Comparison of ENCODE assay signal across 8 cellular contexts in genomic region chr18:13216092-13216582, GRCh38. TPM values are rescaled to one million over a fixed set of nuclear protein-coding genes. Genes with fewer than 3 reads are reported as not detected.
DNase-seq lines count a peak whose midpoint lies in the region; ATAC-seq and TF ChIP-seq lines count a peak whose summit lies in the region.

No MANE protein-coding gene starts in this region.

- H3K79me2 ChIP-seq in HCT116 (ENCODE audit: insufficient read depth, low read length): no peaks in the 10 kb centered on the region

- H3K4me1 Mint-ChIP-seq in CD14-positive monocyte: peaks cover 51% of the 10 kb centered on the region
- peaks cover 36% of the 10 kb centered on the region for H3K4me1 Mint-ChIP-seq in activated CD8-positive, alpha-beta T cell treated with anti-CD3 and anti-CD28 coated beads, Interleukin-2, amount 10 ng/mL, durations not matched to agents 7 days and 5 days (ENCODE audit: low read depth)
- peaks cover 0 to 8% of the 10 kb centered on the region in 2 donors for H3K4me1 Mint-ChIP-seq in effector memory CD8-positive, alpha-beta T cell (ENCODE audit: low read depth in 2 of 2)
- peaks cover 9 to 35% of the 10 kb centered on the region in 2 donors for H3K4me1 Mint-ChIP-seq in stimulated activated naive B cell treated with anti-CD40 and anti-IgM and Interleukin-4, amounts not matched to agents 10 μg/mL and 1 μg/mL and 100 μg/mL, for 72 hours

- no peak overlapping the region for H3K4me2 ChIP-seq in HCT116 (ENCODE audit: low read length)

- RAD21 ChIA-PET in HCT116 (lab: Charles Lee; ENCODE audit: low non-redundant PET in 1 of 2, low total read pairs in 2 of 2, uncharacterized antibody in 2 of 2, unreplicated experiment in 2 of 2): interaction anchor here (1.0 to 1.3 kb wide), 3 partner anchors 313 to 315 kb away, joined by 3 to 4 read pairs (median 4); no protein-coding TSS in a partner anchor

- no peak for TF ChIP-seq POLR2A in HCT116 (IDR thresholded peaks at IDR 0.05; ENCODE audit: borderline replicate concordance, extremely low read depth, insufficient read depth, insufficient read length)

- peak; percentile 74 for TF ChIP-seq RAD21 in HCT116 (IDR thresholded peaks at IDR 0.05; ENCODE audit: low read depth)

- POLR2A ChIA-PET in HCT116 (lab: Charles Lee): no interaction called here
- POLR2A ChIA-PET in activated CD8-positive, alpha-beta T cell treated with anti-CD3 and anti-CD28 coated beads, Interleukin-2, amount 10 ng/mL, durations not matched to agents 7 days and 5 days (lab: Charles Lee): interaction anchor here (0.8 to 1.8 kb wide), 4 partner anchors 8 to 225 kb away, joined by 3 to 6 read pairs (median 3); partner anchors contain the start of gene CEP192

- peak; percentile 58 for TF ChIP-seq CTCF in CD14-positive monocyte (IDR thresholded peaks at IDR 0.05)
- peak; percentile 45 to 72 (median 64); a peak in 5 of 6 replicates for TF ChIP-seq CTCF in HCT116 (IDR thresholded peaks at IDR 0.05 in 2 of 3, conservative IDR thresholded peaks at IDR 0.05 in 1 of 3; ENCODE audit: borderline replicate concordance in 1 of 3, insufficient read depth in 1 of 3, low read depth in 2 of 3, low read length in 2 of 3)

- peak overlapping the region; percentile 84 to 87 for H3K4me3 Mint-ChIP-seq in CD14-positive monocyte
- peak overlapping the region; percentile 71 for H3K4me3 Mint-ChIP-seq in activated CD8-positive, alpha-beta T cell treated with anti-CD3 and anti-CD28 coated beads, Interleukin-2, amount 10 ng/mL, durations not matched to agents 7 days and 5 days
- H3K4me3 Mint-ChIP-seq in effector memory CD8-positive, alpha-beta T cell: peak overlapping the region; percentile 59 to 63
- peak overlapping the region; percentile 25 to 79 for H3K4me3 Mint-ChIP-seq in stimulated activated naive B cell treated with anti-CD40 and anti-IgM and Interleukin-4, amounts not matched to agents 10 μg/mL and 1 μg/mL and 100 μg/mL, for 72 hours

- CTCF ChIA-PET in HCT116 (lab: Charles Lee): interaction anchor here (0.6 to 1.5 kb wide), 16 partner anchors 8 to 597 kb away, joined by 3 to 18 read pairs (median 4); no protein-coding TSS in a partner anchor
- CTCF ChIA-PET in activated CD8-positive, alpha-beta T cell treated with anti-CD3 and anti-CD28 coated beads, Interleukin-2, amount 10 ng/mL, durations not matched to agents 7 days and 5 days (lab: Charles Lee): interaction anchor here (0.7 to 3.2 kb wide), 76 partner anchors 8 to 597 kb away, joined by 3 to 36 read pairs (median 5); no protein-coding TSS in a partner anchor

- H3K9me3 Mint-ChIP-seq in CD14-positive monocyte: no peaks in the 10 kb centered on the region
- no peaks in the 10 kb centered on the region for H3K9me3 Mint-ChIP-seq in activated CD8-positive, alpha-beta T cell treated with anti-CD3 and anti-CD28 coated beads, Interleukin-2, amount 10 ng/mL, durations not matched to agents 7 days and 5 days (ENCODE audit: insufficient read depth)
- H3K9me3 Mint-ChIP-seq in effector memory CD8-positive, alpha-beta T cell: no peaks in the 10 kb centered on the region
- H3K9me3 Mint-ChIP-seq in stimulated activated naive B cell treated with anti-CD40 and anti-IgM and Interleukin-4, amounts not matched to agents 10 μg/mL and 1 μg/mL and 100 μg/mL, for 72 hours: no peaks in the 10 kb centered on the region

- intact Hi-C loops in CD14-positive monocyte (cut with micrococcal nuclease) (loop anchor here (5.0 to 10.0 kb wide), 6 partner anchors 239 to 511 kb away; partner anchors contain the start of genes FAM210A (in 1 of the 2) and RNMT (in 1 of the 2)), HCT116 (cut with micrococcal nuclease) (loop anchor here (1.0 to 10.0 kb wide), 2 partner anchors 319 to 414 kb away; no protein-coding TSS in a partner anchor)

- ATAC-seq in HCT116: peak; percentile 81
- ATAC-seq in activated CD8-positive, alpha-beta T cell treated with anti-CD3 and anti-CD28 coated beads, Interleukin-2, amount 10 ng/mL, durations not matched to agents 7 days and 5 days: peak; percentile 43
- ATAC-seq in effector memory CD8-positive, alpha-beta T cell (replicated peaks): peak; percentile 45
- ATAC-seq in stimulated activated naive B cell treated with anti-CD40 and anti-IgM and Interleukin-4, amounts not matched to agents 10 μg/mL and 1 μg/mL and 100 μg/mL, for 72 hours (replicated peaks): peak; percentile 72
- ATAC-seq in HG03342 (IDR thresholded peaks at IDR 0.05; ENCODE audit: unreplicated experiment): no peak

- H3K4me1 ChIP-seq in HCT116 (ENCODE audit: control insufficient read depth in 1 of 2, insufficient read depth in 2 of 2, low read length in 2 of 2): peaks cover 4 to 5% of the 10 kb centered on the region in 2 experiments; a peak in 2 of 4 replicates

- H4K20me1 ChIP-seq in HCT116 (ENCODE audit: insufficient read depth): no peaks in the 10 kb centered on the region

- no peak overlapping the region for H3K9ac ChIP-seq in HCT116 (ENCODE audit: low read length)

- DNase-seq in CD14-positive monocyte (ENCODE audit: low spot score): peak; percentile 70
- peak; percentile 31 for DNase-seq in HCT116 (ENCODE audit: low read depth, low spot score)
- DNase-seq in NCI-H748 treated with DMSO at 0.1 percent for 48 hours (lab: John Stamatoyannopoulos, UW): peak; percentile 81
- peak; percentile 73 for DNase-seq in activated CD8-positive, alpha-beta T cell treated with anti-CD3 and anti-CD28 coated beads, Interleukin-2, amount 10 ng/mL, durations not matched to agents 7 days and 5 days
- DNase-seq in effector memory CD8-positive, alpha-beta T cell: peak in 2 of 3 experiments; percentile 10 to 17
- DNase-seq in medulla oblongata (ENCODE audit: extremely low spot score): peak; percentile 94
- DNase-seq in stimulated activated naive B cell treated with anti-CD40 and anti-IgM and Interleukin-4, amounts not matched to agents 10 μg/mL and 1 μg/mL and 100 μg/mL, for 72 hours: peak; percentile 30

- peaks cover 14 to 19% (median 14%) of the 10 kb centered on the region in 3 donors for H3K27me3 Mint-ChIP-seq in CD14-positive monocyte (ENCODE audit: low read depth in 3 of 3)
- H3K27me3 Mint-ChIP-seq in activated CD8-positive, alpha-beta T cell treated with anti-CD3 and anti-CD28 coated beads, Interleukin-2, amount 10 ng/mL, durations not matched to agents 7 days and 5 days (ENCODE audit: low read depth): peaks cover 30% of the 10 kb centered on the region
- H3K27me3 Mint-ChIP-seq in effector memory CD8-positive, alpha-beta T cell: peaks cover 55 to 83% of the 10 kb centered on the region in 2 donors
- H3K27me3 Mint-ChIP-seq in stimulated activated naive B cell treated with anti-CD40 and anti-IgM and Interleukin-4, amounts not matched to agents 10 μg/mL and 1 μg/mL and 100 μg/mL, for 72 hours: peaks cover 40 to 45% of the 10 kb centered on the region in 2 donors

- no peak overlapping the region for H2AFZ ChIP-seq in HCT116 (ENCODE audit: low read depth, low read length, poor library complexity, severe bottlenecking)

- no peak overlapping the region for H3K27ac ChIP-seq in HCT116 (ENCODE audit: low read depth, low read length)

- no peaks in the 10 kb centered on the region for H3K9me2 ChIP-seq in HCT116 (ENCODE audit: insufficient read depth)

- no peak overlapping the region for H3K4me3 ChIP-seq in HCT116 (replicated peaks in 1 of 2; ENCODE audit: low read depth in 1 of 2, low read length in 2 of 2)

- no TSS peak for BruUV-seq in HCT116 (replicated peaks; lab: Mats Ljungman, UMichigan)

- no peaks in the 10 kb centered on the region for H3K9me3 ChIP-seq in HCT116 (ENCODE audit: control insufficient read depth in 1 of 2, insufficient read depth in 1 of 2, low read depth in 1 of 2, low read length in 2 of 2)

- peaks cover 19% of the 10 kb centered on the region for H3K27me3 ChIP-seq in HCT116 (ENCODE audit: insufficient read depth, low read length)

- no peaks in the 10 kb centered on the region for H3K36me3 ChIP-seq in HCT116 (ENCODE audit: control insufficient read depth in 1 of 2, insufficient read depth in 2 of 2, low read length in 2 of 2)

- H3K36me3 Mint-ChIP-seq in CD14-positive monocyte: peaks cover 0 to 3% of the 10 kb centered on the region in 2 donors
- H3K36me3 Mint-ChIP-seq in activated CD8-positive, alpha-beta T cell treated with anti-CD3 and anti-CD28 coated beads, Interleukin-2, amount 10 ng/mL, durations not matched to agents 7 days and 5 days (ENCODE audit: low read depth): no peaks in the 10 kb centered on the region
- no peaks in the 10 kb centered on the region for H3K36me3 Mint-ChIP-seq in effector memory CD8-positive, alpha-beta T cell (ENCODE audit: insufficient read depth)
- no peaks in the 10 kb centered on the region for H3K36me3 Mint-ChIP-seq in stimulated activated naive B cell treated with anti-CD40 and anti-IgM and Interleukin-4, amounts not matched to agents 10 μg/mL and 1 μg/mL and 100 μg/mL, for 72 hours

- H3K27ac Mint-ChIP-seq in CD14-positive monocyte: peak overlapping the region; percentile 75 to 93 (median 83)
- H3K27ac Mint-ChIP-seq in activated CD8-positive, alpha-beta T cell treated with anti-CD3 and anti-CD28 coated beads, Interleukin-2, amount 10 ng/mL, durations not matched to agents 7 days and 5 days: no peak overlapping the region
- H3K27ac Mint-ChIP-seq in effector memory CD8-positive, alpha-beta T cell: no peak overlapping the region
- H3K27ac Mint-ChIP-seq in stimulated activated naive B cell treated with anti-CD40 and anti-IgM and Interleukin-4, amounts not matched to agents 10 μg/mL and 1 μg/mL and 100 μg/mL, for 72 hours: no peak overlapping the region

TF ChIP-seq in HCT116, 20 proteins besides CTCF, POLR2A, EP300 and RAD21 (continues in another document):
- no peak for TF ChIP-seq MAX (IDR thresholded peaks at IDR 0.05)
- peak; percentile 39 for TF ChIP-seq TCF7L2 (IDR thresholded peaks at IDR 0.05; ENCODE audit: borderline replicate concordance, extremely low read depth, insufficient read depth, insufficient read length)

RNA-seq across cellular contexts. Expression of gene LDLRAD4, which starts 2.4 kb away (rescaled TPM):
- polyA plus RNA-seq in CD14-positive monocyte: 10 to 100 TPM; 13.5 to 13.8 TPM
- total RNA-seq in HCT116 (2021; ENCODE audit: unreplicated experiment): 1.2 TPM
- 0.04 and 0.22 TPM in 2 replicates for polyA plus RNA-seq in HCT116 (2012)
- 10 to 100 TPM; 34.3 to 35.7 TPM for total RNA-seq in activated CD8-positive, alpha-beta T cell treated with anti-CD3 and anti-CD28 coated beads, Interleukin-2, amount 10 ng/mL, durations not matched to agents 7 days and 5 days

Comparison
In these comparisons a context has a peak if more than half of its experiments do, and no peak if none do; other contexts are left out.
1. DNase-seq: peak in every context shown above with its lines; median percentile 94 in medulla oblongata; 81 in NCI-H748 treated with DMSO at 0.1 percent for 48 hours; 73 in activated CD8-positive, alpha-beta T cell treated with anti-CD3 and anti-CD28 coated beads, Interleukin-2, amount 10 ng/mL, durations not matched to agents 7 days and 5 days; 70 in CD14-positive monocyte; 31 in HCT116; 30 in stimulated activated naive B cell treated with anti-CD40 and anti-IgM and Interleukin-4, amounts not matched to agents 10 μg/mL and 1 μg/mL and 100 μg/mL, for 72 hours; 14 in effector memory CD8-positive, alpha-beta T cell.
2. H3K27ac Mint-ChIP-seq: peak in CD14-positive monocyte (7 of 7); none in activated CD8-positive, alpha-beta T cell treated with anti-CD3 and anti-CD28 coated beads, Interleukin-2, amount 10 ng/mL, durations not matched to agents 7 days and 5 days (single experiment), effector memory CD8-positive, alpha-beta T cell (0 of 2) and stimulated activated naive B cell treated with anti-CD40 and anti-IgM and Interleukin-4, amounts not matched to agents 10 μg/mL and 1 μg/mL and 100 μg/mL, for 72 hours (single experiment).
3. RNA of gene LDLRAD4, which starts 2.4 kb away (total RNA-seq): 34.3 to 35.7 TPM in activated CD8-positive, alpha-beta T cell treated with anti-CD3 and anti-CD28 coated beads, Interleukin-2, amount 10 ng/mL, durations not matched to agents 7 days and 5 days; 1.2 TPM in HCT116 (single experiment); every median in the first group is over 10 times any median in the second.
4. Peak in every context shown above with its lines, with median percentiles within 50 percentile points of each other: H3K4me3 Mint-ChIP-seq.